In genomic region chr13:52454459-52454824, GRCh38 we compare ENCODE assay signal across 8 cellular contexts. TPM values are rescaled to one million over a fixed set of nuclear protein-coding genes. Genes with fewer than 3 reads are reported as not detected.
DNase-seq lines count a peak whose midpoint lies in the region; ATAC-seq and TF ChIP-seq lines count a peak whose summit lies in the region.

No MANE protein-coding gene starts in this region.

- no peaks in the 10 kb centered on the region for H3K9me3 Mint-ChIP-seq in CD4-positive, CD25-positive, alpha-beta regulatory T cell

- no peak for TF ChIP-seq CTCF in ascending aorta (IDR thresholded peaks at IDR 0.05)
- TF ChIP-seq CTCF in thoracic aorta (IDR thresholded peaks at IDR 0.05), result no peak

- peaks cover 16 to 59% (median 38%) of the 10 kb centered on the region in 4 donors for H3K4me1 Mint-ChIP-seq in CD4-positive, CD25-positive, alpha-beta regulatory T cell

- peak overlapping the region; percentile 92 for H3K4me3 ChIP-seq in CD4-positive, CD25-positive, alpha-beta regulatory T cell (ENCODE audit: low read depth, low read length)
- H3K4me3 ChIP-seq in ascending aorta, result peak overlapping the region; percentile 82 to 84
- H3K4me3 ChIP-seq in thoracic aorta, result peak overlapping the region; percentile 72

- peak overlapping the region; percentile 93 to 99 (median 96) for H3K4me3 Mint-ChIP-seq in CD4-positive, CD25-positive, alpha-beta regulatory T cell

- no peaks in the 10 kb centered on the region for H3K9me3 ChIP-seq in CD4-positive, CD25-positive, alpha-beta regulatory T cell (ENCODE audit: control insufficient read depth in 2 of 2, low read length in 2 of 2)
- H3K9me3 ChIP-seq in ascending aorta, result no peaks in the 10 kb centered on the region
- no peaks in the 10 kb centered on the region for H3K9me3 ChIP-seq in thoracic aorta

- intact Hi-C loops in ascending aorta (cut with DNase I), result loop anchor here (5.0 to 10.0 kb wide), 4 partner anchors 150 to 1540 kb away; partner anchors contain the start of genes DHRS12 and INTS6
- intact Hi-C loops in left colon (cut with DNase I, micrococcal nuclease), result loop anchor here in 1 of 2 donors (10.0 kb wide), 1 partner anchor 200 kb away; the partner anchor contains the start of gene SUGT1

- H3K4me1 ChIP-seq in CD4-positive, CD25-positive, alpha-beta regulatory T cell (ENCODE audit: control insufficient read depth, insufficient read depth, low read length, poor library complexity, severe bottlenecking), result peaks cover 38% of the 10 kb centered on the region
- H3K4me1 ChIP-seq in ascending aorta, result peaks cover 0 to 10% of the 10 kb centered on the region in 2 donors
- peaks cover 7 to 17% of the 10 kb centered on the region in 2 donors for H3K4me1 ChIP-seq in thoracic aorta (ENCODE audit: control insufficient read depth in 1 of 2, low read depth in 2 of 2)

- H3K27ac Mint-ChIP-seq in CD4-positive, CD25-positive, alpha-beta regulatory T cell, result peak overlapping the region; percentile 96 to 100 (median 99)

- H3K36me3 ChIP-seq in CD4-positive, CD25-positive, alpha-beta regulatory T cell (ENCODE audit: control insufficient read depth, insufficient read depth, low read length), result no peaks in the 10 kb centered on the region
- no peaks in the 10 kb centered on the region for H3K36me3 ChIP-seq in ascending aorta
- no peaks in the 10 kb centered on the region for H3K36me3 ChIP-seq in thoracic aorta

- peak in 2 of 3 donors; percentile 8 to 65 for DNase-seq in CD4-positive, CD25-positive, alpha-beta regulatory T cell
- DNase-seq in NCI-H748 (lab: John Stamatoyannopoulos, UW; ENCODE audit: unreplicated experiment), result peak; percentile 60
- DNase-seq in ascending aorta (ENCODE audit: low spot score in 2 of 2), result no peak
- DNase-seq in left colon, result peak; percentile 25 to 42
- no peak for DNase-seq in thoracic aorta (ENCODE audit: low spot score)
- DNase-seq in mesenteric fat pad (ENCODE audit: low spot score), result no peak

- no peaks in the 10 kb centered on the region for H3K36me3 Mint-ChIP-seq in CD4-positive, CD25-positive, alpha-beta regulatory T cell

- H3K27ac ChIP-seq in CD4-positive, CD25-positive, alpha-beta regulatory T cell (ENCODE audit: insufficient read depth, low read length, poor library complexity, severe bottlenecking), result peak overlapping the region; percentile 89
- H3K27ac ChIP-seq in ascending aorta (peak overlapping the region; percentile 75 to 81), thoracic aorta (peak overlapping the region; percentile 76 to 89)

- H3K27me3 ChIP-seq in CD4-positive, CD25-positive, alpha-beta regulatory T cell (ENCODE audit: control insufficient read depth, insufficient read depth, low read length), result no peaks in the 10 kb centered on the region
- no peaks in the 10 kb centered on the region for H3K27me3 ChIP-seq in ascending aorta
- no peaks in the 10 kb centered on the region for H3K27me3 ChIP-seq in thoracic aorta (replicated peaks; ENCODE audit: insufficient read depth)

- ATAC-seq in CD4-positive, CD25-positive, alpha-beta regulatory T cell (ENCODE audit: low read depth in 2 of 2), result no peak
- ATAC-seq in GM18520 (IDR thresholded peaks at IDR 0.05; ENCODE audit: unreplicated experiment) (peak; percentile 17), HG03039 (IDR thresholded peaks at IDR 0.05; ENCODE audit: unreplicated experiment) (peak; percentile 24), left colon (no peak), thoracic aorta (ENCODE audit: insufficient number of reproducible peaks, low FRiP score, low read depth) (no peak)

- H3K27me3 Mint-ChIP-seq in CD4-positive, CD25-positive, alpha-beta regulatory T cell, result no peaks in the 10 kb centered on the region

RNA-seq across cellular contexts. Expression of gene CKAP2, which starts 0.8 kb away (rescaled TPM):
- total RNA-seq in CD4-positive, CD25-positive, alpha-beta regulatory T cell, result 36.7 TPM
- polyA plus RNA-seq in CD4-positive, CD25-positive, alpha-beta regulatory T cell, result 10 to 100 TPM; 20.1 to 27.7 (median 24.0) TPM
- total RNA-seq in ascending aorta, result 1.2 TPM
- total RNA-seq in left colon, result 10 to 100 TPM in 1 of 2 donors, 1 to 10 TPM in 1; 7.2 to 14.5 TPM
- 1 to 10 TPM; 4.6 to 5.1 TPM for total RNA-seq in thoracic aorta
- 8.3 TPM for total RNA-seq in mesenteric fat pad

RNA-seq across cellular contexts. Expression of gene VPS36, which starts 4.0 kb away (rescaled TPM):
- 39.5 TPM for total RNA-seq in CD4-positive, CD25-positive, alpha-beta regulatory T cell
- polyA plus RNA-seq in CD4-positive, CD25-positive, alpha-beta regulatory T cell, result 10 to 100 TPM; 36.8 to 39.5 (median 37.6) TPM
- 69.3 TPM for total RNA-seq in ascending aorta
- total RNA-seq in left colon, result 10 to 100 TPM; 53.0 to 61.4 TPM
- 100 to 1,000 TPM in 1 of 2 donors, 10 to 100 TPM in 1; 42.1 to 100 TPM for total RNA-seq in thoracic aorta
- total RNA-seq in mesenteric fat pad, result 34.7 TPM

RNA-seq across cellular contexts. Expression of gene THSD1, which starts 48.5 kb away (rescaled TPM):
- total RNA-seq in CD4-positive, CD25-positive, alpha-beta regulatory T cell, result 0.79 TPM
- under 1 TPM in 1 of 4 donors, not detected in 3; 0.12 TPM for polyA plus RNA-seq in CD4-positive, CD25-positive, alpha-beta regulatory T cell
- total RNA-seq in ascending aorta (27.4 TPM), left colon (1 to 10 TPM; 1.2 TPM), thoracic aorta (1 to 10 TPM; 2.7 to 4.1 TPM), mesenteric fat pad (6.7 TPM)

Comparison
In these comparisons a context has a peak if more than half of its experiments do, and no peak if none do; other contexts are left out.
1. ATAC-seq: peak in GM18520 (single experiment) and HG03039 (single experiment); none in CD4-positive, CD25-positive, alpha-beta regulatory T cell (0 of 2), left colon (single experiment) and thoracic aorta (single experiment).
2. DNase-seq: peak in CD4-positive, CD25-positive, alpha-beta regulatory T cell (2 of 3), NCI-H748 (single experiment) and left colon (2 of 2); none in ascending aorta (0 of 2), thoracic aorta (single experiment) and mesenteric fat pad (single experiment).
3. Peak in every context shown above with its lines, with median percentiles within 50 percentile points of each other: H3K27ac ChIP-seq and H3K4me3 ChIP-seq.